In genomic region chr11:35237345-35237744, GRCh38 we compare ENCODE assay signal across 14 cellular contexts.
DNase-seq lines count a peak whose midpoint lies in the region; ATAC-seq and TF ChIP-seq lines count a peak whose summit lies in the region.
"Had no signal": no experiment of that assay in that cellular context is flagged by ENCODE, and none has a peak within 500 bp of the region (broad histone marks: within the 10 kb centered on the region; RNA-seq: fewer than 3 reads in every experiment).

No MANE protein-coding gene starts in this region.

- H3K27ac ChIP-seq in skin epidermis (peak overlapping the region in 16 of 21 experiments; percentile 42 to 81 (median 62)), sigmoid colon (no peak overlapping the region)
- H3K27ac ChIP-seq: tibial nerve, VCaP had no signal

- 84 to 90% methylated on average over 1 of the region's 1 CpG for WGBS in sigmoid colon, 2 donors

- TF ChIP-seq CTCF in Caco-2 (IDR thresholded peaks at IDR 0.05; ENCODE audit: insufficient read depth in 1 of 2, low read depth in 1 of 2, low read length in 1 of 2, severe bottlenecking in 1 of 2, unreplicated experiment in 1 of 2) (no peak), sigmoid colon (IDR thresholded peaks at IDR 0.05) (no peak)

- intact Hi-C loops in Caco-2 (cut with micrococcal nuclease; ENCODE audit: unreplicated experiment): loop anchor here (5.0 kb wide), 2 partner anchors 85 to 155 kb away; no protein-coding TSS in a partner anchor
- intact Hi-C loops in sigmoid colon (cut with DNase I): loop anchor here (10.0 kb wide), 2 partner anchors 243 to 313 kb away; no protein-coding TSS in a partner anchor

- no TSS peak for BruUV-seq in Caco-2 (replicated peaks; lab: Mats Ljungman, UMichigan)

- no peaks in the 10 kb centered on the region for H3K9me3 Mint-ChIP-seq in Caco-2 (ENCODE audit: unreplicated experiment)
- H3K9me3 Mint-ChIP-seq in effector memory CD8-positive, alpha-beta T cell: peaks cover 2 to 22% of the 10 kb centered on the region in 2 donors

- TF ChIP-seq RAD21 in Ishikawa (IDR thresholded peaks at IDR 0.05; ENCODE audit: low read depth): 0 out of 2 replicates have a peak, but pooled peaks have one; percentile 5

- ATAC-seq in effector memory CD8-positive, alpha-beta T cell (replicated peaks): no peak
- no peak for ATAC-seq in HG02623 (IDR thresholded peaks at IDR 0.05; ENCODE audit: unreplicated experiment)

- H3K9me3 ChIP-seq in Caco-2 (no peaks in the 10 kb centered on the region), sigmoid colon (no peaks in the 10 kb centered on the region)
- H3K9me3 ChIP-seq: HAP-1 had no signal

- H3K4me3 Mint-ChIP-seq in Caco-2 (ENCODE audit: unreplicated experiment): no peak overlapping the region
- H3K4me3 Mint-ChIP-seq in effector memory CD8-positive, alpha-beta T cell: peak overlapping the region in 1 of 2 donors; percentile 52
- H3K4me3 Mint-ChIP-seq: natural killer cell had no signal

- H3K4me1 ChIP-seq in Caco-2: peaks cover 4% of the 10 kb centered on the region; the same call in 1 of the 2 replicates
- peaks cover 0 to 22% (median 16%) of the 10 kb centered on the region in 4 donors for H3K4me1 ChIP-seq in sigmoid colon
- H3K4me1 ChIP-seq: HAP-1, tibial nerve had no signal

- H3K27me3 ChIP-seq in Caco-2 (replicated peaks; ENCODE audit: control insufficient read depth, insufficient read depth, low read length) (no peaks in the 10 kb centered on the region), sigmoid colon (no peaks in the 10 kb centered on the region)
- H3K27me3 ChIP-seq: tibial nerve had no signal

- TF ChIP-seq EP300 in Ishikawa (IDR thresholded peaks at IDR 0.05; ENCODE audit: borderline replicate concordance) (no peak), sigmoid colon (IDR thresholded peaks at IDR 0.05) (no peak)

- peak overlapping the region; percentile 11 for H3K27ac Mint-ChIP-seq in Caco-2 (ENCODE audit: unreplicated experiment)
- peak overlapping the region; percentile 84 to 89 for H3K27ac Mint-ChIP-seq in effector memory CD8-positive, alpha-beta T cell

- TF ChIP-seq POLR2A in sigmoid colon (IDR thresholded peaks at IDR 0.05): no peak

- H3K4me3 ChIP-seq in Caco-2 (ENCODE audit: low read depth, low read length) (no peak overlapping the region), skin epidermis (no peak overlapping the region), sigmoid colon (no peak overlapping the region)
- H3K4me3 ChIP-seq: HAP-1, tibial nerve had no signal

- no peaks in the 10 kb centered on the region for H3K27me3 Mint-ChIP-seq in Caco-2 (ENCODE audit: insufficient read depth, unreplicated experiment)
- no peaks in the 10 kb centered on the region for H3K27me3 Mint-ChIP-seq in effector memory CD8-positive, alpha-beta T cell

- POLR2A ChIA-PET in Caco-2 (lab: Charles Lee): no interaction called here

- DNase-seq in Caco-2 (no peak), sigmoid colon (no peak), SHP77 (lab: John Stamatoyannopoulos, UW) (no peak)
- DNase-seq in effector memory CD8-positive, alpha-beta T cell: no peak
- DNase-seq: activated CD4-positive, alpha-beta T cell treated with anti-CD3 and anti-CD28 coated beads, Interleukin-2, amount 50 U/mL, for 4 hours; activated naive CD4-positive, alpha-beta T cell treated with Interleukin-2 at 50 U/mL for 16 hours; mammary epithelial cell; natural killer cell had no signal

- CTCF ChIA-PET in Caco-2 (lab: Charles Lee): no interaction called here

- H3K36me3 Mint-ChIP-seq in Caco-2 (ENCODE audit: insufficient read depth, unreplicated experiment): no peaks in the 10 kb centered on the region
- H3K36me3 Mint-ChIP-seq in effector memory CD8-positive, alpha-beta T cell (ENCODE audit: insufficient read depth): peaks cover 17% of the 10 kb centered on the region

- peaks cover 8% of the 10 kb centered on the region for H3K4me1 Mint-ChIP-seq in Caco-2 (ENCODE audit: low read depth, unreplicated experiment)
- H3K4me1 Mint-ChIP-seq in effector memory CD8-positive, alpha-beta T cell (ENCODE audit: low read depth in 2 of 2): peaks cover 43 to 57% of the 10 kb centered on the region in 2 donors

- H3K36me3 ChIP-seq in Caco-2 (ENCODE audit: control insufficient read depth, insufficient read depth, low read length) (no peaks in the 10 kb centered on the region), sigmoid colon (no peaks in the 10 kb centered on the region)
- H3K36me3 ChIP-seq: HAP-1, tibial nerve had no signal

TF ChIP-seq in Ishikawa, 13 proteins besides CTCF, POLR2A, EP300 and RAD21:
- TF ChIP-seq, protein P1, sequence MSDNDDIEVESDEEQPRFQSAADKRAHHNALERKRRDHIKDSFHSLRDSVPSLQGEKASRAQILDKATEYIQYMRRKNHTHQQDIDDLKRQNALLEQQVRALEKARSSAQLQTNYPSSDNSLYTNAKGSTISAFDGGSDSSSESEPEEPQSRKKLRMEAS (IDR thresholded peaks at IDR 0.05): no peak
- TF ChIP-seq, protein P2, sequence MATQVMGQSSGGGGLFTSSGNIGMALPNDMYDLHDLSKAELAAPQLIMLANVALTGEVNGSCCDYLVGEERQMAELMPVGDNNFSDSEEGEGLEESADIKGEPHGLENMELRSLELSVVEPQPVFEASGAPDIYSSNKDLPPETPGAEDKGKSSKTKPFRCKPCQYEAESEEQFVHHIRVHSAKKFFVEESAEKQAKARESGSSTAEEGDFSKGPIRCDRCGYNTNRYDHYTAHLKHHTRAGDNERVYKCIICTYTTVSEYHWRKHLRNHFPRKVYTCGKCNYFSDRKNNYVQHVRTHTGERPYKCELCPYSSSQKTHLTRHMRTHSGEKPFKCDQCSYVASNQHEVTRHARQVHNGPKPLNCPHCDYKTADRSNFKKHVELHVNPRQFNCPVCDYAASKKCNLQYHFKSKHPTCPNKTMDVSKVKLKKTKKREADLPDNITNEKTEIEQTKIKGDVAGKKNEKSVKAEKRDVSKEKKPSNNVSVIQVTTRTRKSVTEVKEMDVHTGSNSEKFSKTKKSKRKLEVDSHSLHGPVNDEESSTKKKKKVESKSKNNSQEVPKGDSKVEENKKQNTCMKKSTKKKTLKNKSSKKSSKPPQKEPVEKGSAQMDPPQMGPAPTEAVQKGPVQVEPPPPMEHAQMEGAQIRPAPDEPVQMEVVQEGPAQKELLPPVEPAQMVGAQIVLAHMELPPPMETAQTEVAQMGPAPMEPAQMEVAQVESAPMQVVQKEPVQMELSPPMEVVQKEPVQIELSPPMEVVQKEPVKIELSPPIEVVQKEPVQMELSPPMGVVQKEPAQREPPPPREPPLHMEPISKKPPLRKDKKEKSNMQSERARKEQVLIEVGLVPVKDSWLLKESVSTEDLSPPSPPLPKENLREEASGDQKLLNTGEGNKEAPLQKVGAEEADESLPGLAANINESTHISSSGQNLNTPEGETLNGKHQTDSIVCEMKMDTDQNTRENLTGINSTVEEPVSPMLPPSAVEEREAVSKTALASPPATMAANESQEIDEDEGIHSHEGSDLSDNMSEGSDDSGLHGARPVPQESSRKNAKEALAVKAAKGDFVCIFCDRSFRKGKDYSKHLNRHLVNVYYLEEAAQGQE (IDR thresholded peaks at IDR 0.05; ENCODE audit: low read depth): no peak
- TF ChIP-seq CEBPB (IDR thresholded peaks at IDR 0.05) (no peak), CREB1 (IDR thresholded peaks at IDR 0.05; ENCODE audit: low read depth) (no peak)

Comparison
In these comparisons a context has a peak if more than half of its experiments do, and no peak if none do; other contexts are left out.
1. H3K27ac ChIP-seq: peak in skin epidermis (16 of 21); none in sigmoid colon (0 of 4).